Comparison of ENCODE assay signal across 8 cellular contexts in the genomic region with DNA sequence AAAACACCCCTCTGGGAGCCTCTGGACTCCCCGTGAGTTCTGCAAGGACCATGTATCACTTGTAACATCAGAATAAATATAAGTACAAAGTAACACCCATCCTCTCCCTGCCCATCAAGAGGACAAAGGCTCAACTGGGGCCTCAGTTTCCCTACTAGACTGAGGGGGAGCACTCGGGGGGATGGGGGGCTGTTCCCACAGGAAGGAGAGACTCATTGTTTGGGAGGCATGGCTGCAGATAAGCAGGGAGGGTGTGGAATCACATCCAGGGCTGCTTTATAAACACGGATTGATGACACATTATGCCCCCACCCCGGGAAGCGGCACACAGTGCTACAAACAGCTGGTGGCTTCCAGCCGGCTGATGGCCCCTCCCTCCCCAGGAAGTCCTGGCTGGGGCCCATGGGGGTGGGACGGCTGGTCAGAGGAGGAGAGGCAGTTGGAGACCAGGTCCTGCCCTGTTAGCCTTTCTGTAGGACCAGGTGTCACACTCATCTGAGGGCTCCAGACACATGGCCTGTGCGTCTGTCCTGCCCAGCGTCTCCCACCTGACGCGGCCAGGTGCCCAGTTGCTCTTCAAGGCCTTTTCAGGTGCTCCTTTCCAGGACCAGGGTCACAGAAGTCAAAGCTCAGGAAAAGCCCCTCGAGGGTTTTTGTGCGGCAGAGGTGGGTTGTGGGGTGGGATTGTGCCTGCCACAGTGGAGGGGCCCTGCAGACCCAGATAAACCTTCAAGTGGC. TPM values are rescaled to one million over a fixed set of nuclear protein-coding genes. Genes with fewer than 3 reads are reported as not detected.
DNase-seq lines count a peak whose midpoint lies in the region; ATAC-seq and TF ChIP-seq lines count a peak whose summit lies in the region.

No MANE protein-coding gene starts in this region.

- H3K4me3 Mint-ChIP-seq in activated CD8-positive, alpha-beta T cell treated with anti-CD3 and anti-CD28 coated beads, Interleukin-2, amount 10 ng/mL, durations not matched to agents 7 days and 5 days: peak overlapping the region; percentile 67

- H3K27me3 Mint-ChIP-seq in activated CD8-positive, alpha-beta T cell treated with anti-CD3 and anti-CD28 coated beads, Interleukin-2, amount 10 ng/mL, durations not matched to agents 7 days and 5 days (ENCODE audit: low read depth): peaks cover 17% of the 10 kb centered on the region

- H3K27ac ChIP-seq in HUES64 (ENCODE audit: low read depth, low read length) (no peak overlapping the region), sigmoid colon (peak overlapping the region; percentile 94 to 97 (median 96))

- 65% methylated on average over 13 of the region's 13 CpGs for WGBS in HUES64
- 19 to 25% methylated on average over 13 of the region's 13 CpGs for WGBS in sigmoid colon, 2 donors

- POLR2A ChIA-PET in activated CD8-positive, alpha-beta T cell treated with anti-CD3 and anti-CD28 coated beads, Interleukin-2, amount 10 ng/mL, durations not matched to agents 7 days and 5 days (lab: Charles Lee): interaction anchor here (0.8 to 1.8 kb wide), 6 partner anchors 9 to 61 kb away, joined by 3 to 5 read pairs (median 4); partner anchors contain the start of gene NPRL3

- CTCF ChIA-PET in activated CD8-positive, alpha-beta T cell treated with anti-CD3 and anti-CD28 coated beads, Interleukin-2, amount 10 ng/mL, durations not matched to agents 7 days and 5 days (lab: Charles Lee): interaction anchor here (3.8 to 5.7 kb wide), 2 partner anchors 12 to 20 kb away, joined by 31 to 35 read pairs; no protein-coding TSS in a partner anchor

- intact Hi-C loops in Right ventricle myocardium inferior (cut with DNase I): no loop called here
- intact Hi-C loops in sigmoid colon (cut with DNase I): no loop called here

- TF ChIP-seq EP300 in sigmoid colon (IDR thresholded peaks at IDR 0.05): no peak

- H3K36me3 ChIP-seq in HUES64 (ENCODE audit: insufficient read depth, low read length) (peaks cover 15% of the 10 kb centered on the region), sigmoid colon (peaks cover 0 to 15% (median 6%) of the 10 kb centered on the region in 4 donors)

- peaks cover 31% of the 10 kb centered on the region for H3K4me1 Mint-ChIP-seq in activated CD8-positive, alpha-beta T cell treated with anti-CD3 and anti-CD28 coated beads, Interleukin-2, amount 10 ng/mL, durations not matched to agents 7 days and 5 days (ENCODE audit: low read depth)

- TF ChIP-seq CTCF in sigmoid colon (IDR thresholded peaks at IDR 0.05): no peak

- peaks cover 12% of the 10 kb centered on the region for H3K36me3 Mint-ChIP-seq in activated CD8-positive, alpha-beta T cell treated with anti-CD3 and anti-CD28 coated beads, Interleukin-2, amount 10 ng/mL, durations not matched to agents 7 days and 5 days (ENCODE audit: low read depth)

- peak overlapping the region; percentile 71 for H3K27ac Mint-ChIP-seq in activated CD8-positive, alpha-beta T cell treated with anti-CD3 and anti-CD28 coated beads, Interleukin-2, amount 10 ng/mL, durations not matched to agents 7 days and 5 days

- TF ChIP-seq POLR2A in sigmoid colon (IDR thresholded peaks at IDR 0.05): no peak

- H3K4me3 ChIP-seq in HUES64 (ENCODE audit: low read length): peak overlapping the region; percentile 76
- H3K4me3 ChIP-seq in sigmoid colon: peak overlapping the region in 3 of 4 donors; percentile 82 to 97 (median 92)

- 0 out of 2 replicates have a peak, but pooled peaks cover 5% of the 10 kb centered on the region for H3K27me3 ChIP-seq in HUES64 (ENCODE audit: insufficient read depth, low read length)
- no peaks in the 10 kb centered on the region for H3K27me3 ChIP-seq in sigmoid colon

- peak; percentile 38 for DNase-seq in COR-L47 (lab: John Stamatoyannopoulos, UW)
- peak; percentile 43 for DNase-seq in activated CD8-positive, alpha-beta T cell treated with anti-CD3 and anti-CD28 coated beads, Interleukin-2, amount 10 ng/mL, durations not matched to agents 7 days and 5 days
- DNase-seq in Right ventricle myocardium inferior (ENCODE audit: missing footprints): peak; percentile 91
- DNase-seq in sigmoid colon: peak; percentile 93
- DNase-seq in DMS153 (lab: John Stamatoyannopoulos, UW): no peak
- DNase-seq in NOMO-1 treated with DMSO at 0.1 percent for 48 hours (lab: John Stamatoyannopoulos, UW; ENCODE audit: unreplicated experiment): no peak

- no peak for ATAC-seq in activated CD8-positive, alpha-beta T cell treated with anti-CD3 and anti-CD28 coated beads, Interleukin-2, amount 10 ng/mL, durations not matched to agents 7 days and 5 days
- ATAC-seq in Right ventricle myocardium inferior (peak; percentile 61), GM18868 (IDR thresholded peaks at IDR 0.05; ENCODE audit: unreplicated experiment) (no peak)

- H3K4me1 ChIP-seq in HUES64 (ENCODE audit: insufficient read depth, low read length) (peaks cover 50% of the 10 kb centered on the region), sigmoid colon (peaks cover 0 to 57% (median 49%) of the 10 kb centered on the region in 4 donors)

- peak overlapping the region; percentile 88 for H3K9ac ChIP-seq in HUES64 (ENCODE audit: low read depth, low read length)

- H3K9me3 Mint-ChIP-seq in activated CD8-positive, alpha-beta T cell treated with anti-CD3 and anti-CD28 coated beads, Interleukin-2, amount 10 ng/mL, durations not matched to agents 7 days and 5 days (ENCODE audit: insufficient read depth): no peaks in the 10 kb centered on the region

- H3K9me3 ChIP-seq in HUES64 (ENCODE audit: insufficient read depth, low read depth, low read length) (no peaks in the 10 kb centered on the region), sigmoid colon (no peaks in the 10 kb centered on the region)

RNA-seq across cellular contexts. Expression of gene MPG, which starts 1.3 kb away (rescaled TPM):
- 27.6 TPM for polyA plus RNA-seq in HUES64 (2013, experiment 1 of 2)
- 32.0 TPM for polyA plus RNA-seq in HUES64 (2013, experiment 2 of 2)
- 10 to 100 TPM; 48.6 to 49.3 TPM for total RNA-seq in activated CD8-positive, alpha-beta T cell treated with anti-CD3 and anti-CD28 coated beads, Interleukin-2, amount 10 ng/mL, durations not matched to agents 7 days and 5 days
- 37.2 TPM for total RNA-seq in Right ventricle myocardium inferior
- total RNA-seq in sigmoid colon: 100 to 1,000 TPM in 2 of 4 donors, 10 to 100 TPM in 2; 74.3 to 118 (median 100.0) TPM
- 10 to 100 TPM; 52.2 to 72.7 (median 72.5) TPM for polyA plus RNA-seq in sigmoid colon

RNA-seq across cellular contexts. Expression of gene RHBDF1, which starts 4.3 kb away (rescaled TPM):
- polyA plus RNA-seq in HUES64 (2013, experiment 1 of 2): 17.7 TPM
- polyA plus RNA-seq in HUES64 (2013, experiment 2 of 2): 21.6 TPM
- total RNA-seq in activated CD8-positive, alpha-beta T cell treated with anti-CD3 and anti-CD28 coated beads, Interleukin-2, amount 10 ng/mL, durations not matched to agents 7 days and 5 days: under 1 TPM in 1 of 2 experiments, not detected in 1; 0.40 TPM
- total RNA-seq in Right ventricle myocardium inferior (24.5 TPM), sigmoid colon (10 to 100 TPM; 16.8 to 42.1 (median 19.6) TPM)
- 10 to 100 TPM in 1 of 3 donors, 1 to 10 TPM in 2; 6.0 to 22.3 (median 6.0) TPM for polyA plus RNA-seq in sigmoid colon

RNA-seq across cellular contexts. Expression of gene SNRNP25, which starts 23.1 kb away (rescaled TPM):
- 77.2 TPM for polyA plus RNA-seq in HUES64 (2013, experiment 1 of 2)
- 64.6 TPM for polyA plus RNA-seq in HUES64 (2013, experiment 2 of 2)
- total RNA-seq in activated CD8-positive, alpha-beta T cell treated with anti-CD3 and anti-CD28 coated beads, Interleukin-2, amount 10 ng/mL, durations not matched to agents 7 days and 5 days: 10 to 100 TPM; 62.3 to 63.2 TPM
- total RNA-seq in Right ventricle myocardium inferior: 80.7 TPM
- 10 to 100 TPM; 23.0 to 36.5 (median 32.4) TPM for total RNA-seq in sigmoid colon
- 10 to 100 TPM; 26.4 to 41.7 (median 38.8) TPM for polyA plus RNA-seq in sigmoid colon

RNA-seq across cellular contexts. Expression of gene POLR3K, which starts 23.3 kb away (rescaled TPM):
- 29.2 TPM for polyA plus RNA-seq in HUES64 (2013, experiment 1 of 2)
- polyA plus RNA-seq in HUES64 (2013, experiment 2 of 2): 25.4 TPM
- 10 to 100 TPM; 47.7 to 48.2 TPM for total RNA-seq in activated CD8-positive, alpha-beta T cell treated with anti-CD3 and anti-CD28 coated beads, Interleukin-2, amount 10 ng/mL, durations not matched to agents 7 days and 5 days
- total RNA-seq in Right ventricle myocardium inferior (11.3 TPM), sigmoid colon (1 to 10 TPM; 1.7 to 6.4 (median 5.0) TPM)
- 10 to 100 TPM; 11.4 to 22.1 (median 11.8) TPM for polyA plus RNA-seq in sigmoid colon

Comparison
In these comparisons a context has a peak if more than half of its experiments do, and no peak if none do; other contexts are left out.
1. DNase-seq: peak in COR-L47 (single experiment), activated CD8-positive, alpha-beta T cell treated with anti-CD3 and anti-CD28 coated beads, Interleukin-2, amount 10 ng/mL, durations not matched to agents 7 days and 5 days (single experiment), Right ventricle myocardium inferior (single experiment) and sigmoid colon (single experiment); none in DMS153 (single experiment) and NOMO-1 treated with DMSO at 0.1 percent for 48 hours (single experiment).
2. RNA of gene RHBDF1, which starts 4.3 kb away (total RNA-seq): 24.5 TPM in Right ventricle myocardium inferior (single experiment) and 16.8 to 42.1 TPM in sigmoid colon; 0.40 TPM in activated CD8-positive, alpha-beta T cell treated with anti-CD3 and anti-CD28 coated beads, Interleukin-2, amount 10 ng/mL, durations not matched to agents 7 days and 5 days; every median in the first group is over 10 times any median in the second.